Comparison of ENCODE assay signal across 8 cellular contexts in genomic region chr17:49434821-49435581, GRCh38. TPM values are rescaled to one million over a fixed set of nuclear protein-coding genes. Genes with fewer than 3 reads are reported as not detected.
DNase-seq lines count a peak whose midpoint lies in the region; ATAC-seq and TF ChIP-seq lines count a peak whose summit lies in the region.

No MANE protein-coding gene starts in this region.

- TF ChIP-seq CTCF in BJ (IDR thresholded peaks at IDR 0.05; ENCODE audit: insufficient read depth, low read depth, low read length) (peak; percentile 85), GM20000 (IDR thresholded peaks at IDR 0.05; ENCODE audit: extremely low read depth, missing control alignments) (peak; percentile 63)

- no peaks in the 10 kb centered on the region for H3K36me3 Mint-ChIP-seq in activated naive CD8-positive, alpha-beta T cell treated with anti-CD3 and anti-CD28 coated beads, Interleukin-2, amount 10 ng/mL, durations not matched to agents 7 days and 5 days

- ATAC-seq in activated naive CD8-positive, alpha-beta T cell treated with anti-CD3 and anti-CD28 coated beads, Interleukin-2, amount 10 ng/mL, durations not matched to agents 7 days and 5 days (ENCODE audit: low read depth), result peak; percentile 52
- ATAC-seq in left ventricle myocardium superior (peak; percentile 80), HG02678 (IDR thresholded peaks at IDR 0.05; ENCODE audit: unreplicated experiment) (no peak), HG03045 (IDR thresholded peaks at IDR 0.05; ENCODE audit: unreplicated experiment) (no peak)

- intact Hi-C loops in left ventricle myocardium superior (cut with micrococcal nuclease), result loop anchor here (10.0 kb wide), 1 partner anchor 120 kb away; no protein-coding TSS in a partner anchor

- peaks cover 3% of the 10 kb centered on the region for H3K4me1 Mint-ChIP-seq in activated naive CD8-positive, alpha-beta T cell treated with anti-CD3 and anti-CD28 coated beads, Interleukin-2, amount 10 ng/mL, durations not matched to agents 7 days and 5 days

- POLR2A ChIA-PET in BJ (lab: Charles Lee), result no interaction called here
- POLR2A ChIA-PET in activated naive CD8-positive, alpha-beta T cell treated with anti-CD3 and anti-CD28 coated beads, Interleukin-2, amount 10 ng/mL, durations not matched to agents 7 days and 5 days (lab: Charles Lee), result interaction anchor here (0.6 to 0.7 kb wide), 2 partner anchors 13 to 242 kb away, joined by 3 to 4 read pairs; no protein-coding TSS in a partner anchor

- H3K36me3 ChIP-seq in BJ (ENCODE audit: control insufficient read depth, insufficient read depth, low read length), result no peaks in the 10 kb centered on the region

- no peak overlapping the region for H3K4me3 ChIP-seq in BJ (ENCODE audit: low read depth, low read length)

- no peak overlapping the region for H3K27ac Mint-ChIP-seq in activated naive CD8-positive, alpha-beta T cell treated with anti-CD3 and anti-CD28 coated beads, Interleukin-2, amount 10 ng/mL, durations not matched to agents 7 days and 5 days

- no peaks in the 10 kb centered on the region for H3K9me3 Mint-ChIP-seq in activated naive CD8-positive, alpha-beta T cell treated with anti-CD3 and anti-CD28 coated beads, Interleukin-2, amount 10 ng/mL, durations not matched to agents 7 days and 5 days

- H3K27me3 ChIP-seq in BJ (ENCODE audit: control insufficient read depth, insufficient read depth, low read length), result peaks cover 7% of the 10 kb centered on the region

- CTCF ChIA-PET in BJ (lab: Yijun Ruan, JAX), result interaction anchor here (0.5 to 16.7 kb wide), 37 partner anchors 9 to 532 kb away, joined by 3 to 294 read pairs (median 4); partner anchors contain the start of gene PHB1

- no peak for DNase-seq in BJ (ENCODE audit: low read depth)
- peak; percentile 81 for DNase-seq in GM20000 (ENCODE audit: low spot score)
- DNase-seq in RPMI7951 (ENCODE audit: low read depth), result peak; percentile 41
- no peak for DNase-seq in activated naive CD8-positive, alpha-beta T cell treated with anti-CD3 and anti-CD28 coated beads, Interleukin-2, amount 10 ng/mL, durations not matched to agents 7 days and 5 days
- no peak for DNase-seq in left ventricle myocardium superior
- DNase-seq in stimulated activated CD4-positive, alpha-beta T cell treated with anti-CD3 and anti-CD28 coated beads, Interleukin-12 subunit alpha, Interleukin-12 subunit beta, amount 100 ng/mL, for 48 hours (ENCODE audit: low read depth in 2 of 3, low spot score in 1 of 3), result peak; percentile 22 to 52 (median 33)

- H3K4me3 Mint-ChIP-seq in activated naive CD8-positive, alpha-beta T cell treated with anti-CD3 and anti-CD28 coated beads, Interleukin-2, amount 10 ng/mL, durations not matched to agents 7 days and 5 days, result no peak overlapping the region

- peaks cover 36% of the 10 kb centered on the region for H3K27me3 Mint-ChIP-seq in activated naive CD8-positive, alpha-beta T cell treated with anti-CD3 and anti-CD28 coated beads, Interleukin-2, amount 10 ng/mL, durations not matched to agents 7 days and 5 days

RNA-seq across cellular contexts. Expression of gene PHB1, which starts 20.3 kb away (rescaled TPM):
- polyA plus RNA-seq in BJ (2011; rRNA removed), result 261 and 369 TPM in 2 replicates
- 113 and 202 TPM in 2 replicates for polyA minus RNA-seq in BJ (2011; rRNA and poly(A)+ RNA removed)
- 146 and 208 TPM in 2 replicates for total RNA-seq in RPMI7951 (2014; rRNA removed; shearing (Covaris generic))
- total RNA-seq in activated naive CD8-positive, alpha-beta T cell treated with anti-CD3 and anti-CD28 coated beads, Interleukin-2, amount 10 ng/mL, durations not matched to agents 7 days and 5 days, result 100 to 1,000 TPM; 104 to 110 TPM
- total RNA-seq in left ventricle myocardium superior, result 245 TPM

Comparison
In these comparisons a context has a peak if more than half of its experiments do, and no peak if none do; other contexts are left out.
1. DNase-seq: peak in GM20000 (single experiment), RPMI7951 (single experiment) and stimulated activated CD4-positive, alpha-beta T cell treated with anti-CD3 and anti-CD28 coated beads, Interleukin-12 subunit alpha, Interleukin-12 subunit beta, amount 100 ng/mL, for 48 hours (3 of 3); none in BJ (single experiment), activated naive CD8-positive, alpha-beta T cell treated with anti-CD3 and anti-CD28 coated beads, Interleukin-2, amount 10 ng/mL, durations not matched to agents 7 days and 5 days (single experiment) and left ventricle myocardium superior (single experiment).
2. ATAC-seq: peak in activated naive CD8-positive, alpha-beta T cell treated with anti-CD3 and anti-CD28 coated beads, Interleukin-2, amount 10 ng/mL, durations not matched to agents 7 days and 5 days (single experiment) and left ventricle myocardium superior (single experiment); none in HG02678 (single experiment) and HG03045 (single experiment).